In the genomic region with DNA sequence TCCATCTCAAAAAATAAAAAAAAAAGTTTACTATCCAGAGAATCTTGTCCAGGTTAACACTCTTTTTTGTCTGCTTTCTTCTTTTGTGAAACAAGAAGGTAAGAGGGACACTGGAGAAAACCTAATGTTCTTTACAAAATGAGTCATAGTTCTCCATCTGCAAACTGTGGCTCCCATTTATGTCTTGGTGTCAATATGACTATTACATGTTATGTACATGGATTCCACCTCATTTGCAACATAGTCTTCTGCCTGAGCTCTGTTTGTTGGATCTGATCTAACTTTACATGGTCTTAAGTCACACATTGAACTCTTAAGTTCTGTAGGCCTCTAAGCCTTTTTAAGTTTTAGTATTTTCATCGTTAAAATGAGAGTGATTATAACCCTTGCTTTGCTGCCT, we compare ENCODE assay signal across 26 cellular contexts.
DNase-seq lines count a peak whose midpoint lies in the region; FAIRE-seq and TF ChIP-seq lines count a peak whose summit lies in the region.
"Had no signal": no experiment of that assay in that cellular context is flagged by ENCODE, and none has a peak within 500 bp of the region (broad histone marks: within the 10 kb centered on the region; RNA-seq: fewer than 3 reads in every experiment).

No MANE protein-coding gene starts in this region.

- intact Hi-C loops in activated CD4-positive, alpha-beta T cell treated with anti-CD3 and anti-CD28 coated beads, Interleukin-2, amount 10 ng/mL, durations not matched to agents 24 days and 14 days (cut with micrococcal nuclease), result loop anchor here (1.0 to 10.0 kb wide), 7 partner anchors 68 to 574 kb away; no protein-coding TSS in a partner anchor
- intact Hi-C loops in Caco-2 (cut with micrococcal nuclease; ENCODE audit: unreplicated experiment), result no loop called here

- BruUV-seq in Caco-2 (replicated peaks; lab: Mats Ljungman, UMichigan), result no TSS peak

- peak; percentile 26 for FAIRE-seq in keratinocyte (lab: Jason Lieb, UNC)
- no peak for FAIRE-seq in GM19239 (lab: Jason Lieb, UNC)
- FAIRE-seq: GM18507, H1 had no signal

- H3K4me3 ChIP-seq in Caco-2 (ENCODE audit: low read depth, low read length) (no peak overlapping the region), OCI-LY3 (ENCODE audit: low read length) (no peak overlapping the region), keratinocyte (ENCODE audit: control insufficient read depth in 2 of 3, extremely low read depth in 1 of 3, insufficient read depth in 2 of 3, low read depth in 1 of 3, low read length in 3 of 3) (no peak overlapping the region)
- H3K4me3 ChIP-seq: Peyer's patch, SK-N-MC had no signal

- H3K4me1 Mint-ChIP-seq in activated CD4-positive, alpha-beta T cell treated with anti-CD3 and anti-CD28 coated beads, Interleukin-2, amount 10 ng/mL, durations not matched to agents 24 days and 14 days, result peaks cover 21% of the 10 kb centered on the region
- peaks cover 26% of the 10 kb centered on the region for H3K4me1 Mint-ChIP-seq in Caco-2 (ENCODE audit: low read depth, unreplicated experiment)

- no peaks in the 10 kb centered on the region; the same call in 1 of the 2 replicates for H3K36me3 ChIP-seq in Caco-2 (ENCODE audit: control insufficient read depth, insufficient read depth, low read length)
- peaks cover 6% of the 10 kb centered on the region for H3K36me3 ChIP-seq in OCI-LY3 (replicated peaks; ENCODE audit: low read depth, low read length)
- no peaks in the 10 kb centered on the region for H3K36me3 ChIP-seq in keratinocyte (ENCODE audit: control insufficient read depth in 2 of 2, extremely low read depth in 1 of 2, insufficient read depth in 2 of 2, low read length in 2 of 2)
- H3K36me3 ChIP-seq: BE2C, Peyer's patch had no signal

- H3K4me2 ChIP-seq in OCI-LY3 (ENCODE audit: low read length) (peak overlapping the region; percentile 82), keratinocyte (ENCODE audit: control insufficient read depth, extremely low read depth, insufficient read depth, low read depth, low read length) (no peak overlapping the region)

- H3K79me2 ChIP-seq in OCI-LY3 (ENCODE audit: low read length), result no peaks in the 10 kb centered on the region
- no peaks in the 10 kb centered on the region for H3K79me2 ChIP-seq in keratinocyte (ENCODE audit: control insufficient read depth, insufficient read depth, low read length)

- DNase-seq in activated CD4-positive, alpha-beta T cell treated with anti-CD3 and anti-CD28 coated beads, Interleukin-2, amount 10 ng/mL, durations not matched to agents 24 days and 14 days, result no peak
- DNase-seq in activated CD4-positive, alpha-beta T cell treated with anti-CD3 and anti-CD28 coated beads for 1 hour, result no peak
- DNase-seq in Caco-2 (no peak), keratinocyte (ENCODE audit: low read depth, low spot score) (no peak), CD1c-positive myeloid dendritic cell (ENCODE audit: extremely low spot score) (no peak), dermis blood vessel endothelial cell (no peak), GM19239 (ENCODE audit: insufficient read length, low spot score) (no peak)
- DNase-seq: 8988T, ACHN, BE2C, DMS153, DND-41, HCEC 1CT, KBM-7, MM.1S, NCI-H2029, NCI-H446, NCI-H526 treated with DMSO at 0.1 percent for 48 hours, OCI-M1, Peyer's patch, SIG-M5 had no signal

- peaks cover 35% of the 10 kb centered on the region for H3K4me1 ChIP-seq in Caco-2
- H3K4me1 ChIP-seq in OCI-LY3 (ENCODE audit: low read length), result peaks cover 97% of the 10 kb centered on the region
- no peaks in the 10 kb centered on the region for H3K4me1 ChIP-seq in keratinocyte (ENCODE audit: control insufficient read depth, extremely low read depth, insufficient read depth, low read length)
- H3K4me1 ChIP-seq: BE2C, Peyer's patch had no signal

- no peaks in the 10 kb centered on the region for H3K9me1 ChIP-seq in keratinocyte (ENCODE audit: control insufficient read depth, extremely low read depth, insufficient read depth, low read length)

- H2AFZ ChIP-seq in OCI-LY3 (ENCODE audit: low read depth, low read length) (no peak overlapping the region), keratinocyte (ENCODE audit: control insufficient read depth, low read length) (no peak overlapping the region)

- TF ChIP-seq CTCF in Caco-2 (IDR thresholded peaks at IDR 0.05; ENCODE audit: insufficient read depth in 1 of 2, low read depth in 1 of 2, low read length in 1 of 2, severe bottlenecking in 1 of 2, unreplicated experiment in 1 of 2) (no peak), OCI-LY3 (IDR thresholded peaks at IDR 0.05; ENCODE audit: low read depth, low read length) (no peak), keratinocyte (optimal IDR thresholded peaks at IDR 0.05 in 1 of 3, IDR thresholded peaks at IDR 0.05 in 1 of 3, conservative IDR thresholded peaks at IDR 0.05 in 1 of 3; ENCODE audit: extremely low read depth in 1 of 3, insufficient read depth in 2 of 3, low read length in 3 of 3) (no peak)

- no peaks in the 10 kb centered on the region for H3K9me3 Mint-ChIP-seq in activated CD4-positive, alpha-beta T cell treated with anti-CD3 and anti-CD28 coated beads, Interleukin-2, amount 10 ng/mL, durations not matched to agents 24 days and 14 days
- no peaks in the 10 kb centered on the region for H3K9me3 Mint-ChIP-seq in Caco-2 (ENCODE audit: unreplicated experiment)
- H3K9me3 Mint-ChIP-seq: CD14-positive monocyte had no signal

- peaks cover 2% of the 10 kb centered on the region for H3K27me3 Mint-ChIP-seq in activated CD4-positive, alpha-beta T cell treated with anti-CD3 and anti-CD28 coated beads, Interleukin-2, amount 10 ng/mL, durations not matched to agents 24 days and 14 days
- no peaks in the 10 kb centered on the region for H3K27me3 Mint-ChIP-seq in Caco-2 (ENCODE audit: insufficient read depth, unreplicated experiment)

- no peaks in the 10 kb centered on the region for H3K27me3 ChIP-seq in Caco-2 (replicated peaks; ENCODE audit: control insufficient read depth, insufficient read depth, low read length)
- H3K27me3 ChIP-seq in OCI-LY3 (ENCODE audit: low read depth, low read length), result no peaks in the 10 kb centered on the region
- no peaks in the 10 kb centered on the region for H3K27me3 ChIP-seq in keratinocyte (ENCODE audit: control insufficient read depth, extremely low read depth, insufficient read depth, low read length)
- H3K27me3 ChIP-seq: BE2C, Peyer's patch had no signal

- H3K36me3 Mint-ChIP-seq in activated CD4-positive, alpha-beta T cell treated with anti-CD3 and anti-CD28 coated beads, Interleukin-2, amount 10 ng/mL, durations not matched to agents 24 days and 14 days (ENCODE audit: low read depth), result peaks cover 3% of the 10 kb centered on the region
- H3K36me3 Mint-ChIP-seq in Caco-2 (ENCODE audit: insufficient read depth, unreplicated experiment), result peaks cover 8% of the 10 kb centered on the region

- no peaks in the 10 kb centered on the region for H4K20me1 ChIP-seq in OCI-LY3 (ENCODE audit: insufficient read depth, low read length)
- H4K20me1 ChIP-seq in keratinocyte (ENCODE audit: control insufficient read depth, extremely low read depth, insufficient read depth, low read length), result no peaks in the 10 kb centered on the region

- no peak overlapping the region for H3K4me3 Mint-ChIP-seq in activated CD4-positive, alpha-beta T cell treated with anti-CD3 and anti-CD28 coated beads, Interleukin-2, amount 10 ng/mL, durations not matched to agents 24 days and 14 days
- H3K4me3 Mint-ChIP-seq in Caco-2 (ENCODE audit: unreplicated experiment), result no peak overlapping the region
- H3K4me3 Mint-ChIP-seq: CD14-positive monocyte had no signal

- dilution Hi-C loops in keratinocyte (cut with MboI; ENCODE audit: extremely low pct_ligation_motif_present, low sequenced_read_pairs), result no loop called here

- H3K27ac Mint-ChIP-seq in activated CD4-positive, alpha-beta T cell treated with anti-CD3 and anti-CD28 coated beads, Interleukin-2, amount 10 ng/mL, durations not matched to agents 24 days and 14 days, result peak overlapping the region; percentile 17
- peak overlapping the region; percentile 63 for H3K27ac Mint-ChIP-seq in Caco-2 (ENCODE audit: unreplicated experiment)
- H3K27ac Mint-ChIP-seq: CD14-positive monocyte had no signal

- H3K9ac ChIP-seq in OCI-LY3 (ENCODE audit: low read length) (peak overlapping the region; percentile 88), keratinocyte (ENCODE audit: control insufficient read depth, extremely low read depth, insufficient read depth, low read length) (no peak overlapping the region)

- POLR2A ChIA-PET in Caco-2 (lab: Charles Lee), result no interaction called here

- no peaks in the 10 kb centered on the region; the same call in 1 of the 2 replicates for H3K9me3 ChIP-seq in Caco-2
- H3K9me3 ChIP-seq in OCI-LY3 (ENCODE audit: insufficient read depth, low read length), result no peaks in the 10 kb centered on the region
- H3K9me3 ChIP-seq in keratinocyte (ENCODE audit: control insufficient read depth, low read depth, low read length), result no peaks in the 10 kb centered on the region
- H3K9me3 ChIP-seq: BE2C, Peyer's patch had no signal

- H3K27ac ChIP-seq in OCI-LY3 (ENCODE audit: low read length) (peak overlapping the region; percentile 95), keratinocyte (ENCODE audit: control insufficient read depth, insufficient read depth, low read length) (no peak overlapping the region)
- H3K27ac ChIP-seq: Peyer's patch, SK-N-MC had no signal

- CTCF ChIA-PET in Caco-2 (lab: Charles Lee), result no interaction called here
